In genomic region chr1:1165485-1165884, GRCh38 we compare ENCODE assay signal across 17 cellular contexts. TPM values are rescaled to one million over a fixed set of nuclear protein-coding genes. Genes with fewer than 3 reads are reported as not detected.
A peak's percentile ranks its signal among the peaks of the same experiment; 100 is the strongest.
DNase-seq lines count a peak whose midpoint lies in the region; TF ChIP-seq lines count a peak whose summit lies in the region.
"Had no signal": no experiment of that assay in that cellular context is flagged by ENCODE, and none has a peak within 500 bp of the region (broad histone marks: within the 10 kb centered on the region; RNA-seq: fewer than 3 reads in every experiment).

No MANE protein-coding gene starts in this region.

- peak overlapping the region; percentile 92 for H3K27ac Mint-ChIP-seq in Calu3 (ENCODE audit: unreplicated experiment)
- peak overlapping the region; percentile 82 for H3K27ac Mint-ChIP-seq in glutamatergic neuron (ENCODE audit: unreplicated experiment)
- H3K27ac Mint-ChIP-seq: activated naive CD8-positive, alpha-beta T cell; CD14-positive monocyte had no signal

- CTCF ChIA-PET in Calu3 (lab: Charles Lee) = interaction anchor here (1.0 kb wide), 1 partner anchor 28 kb away, joined by 3 read pairs; no protein-coding TSS in a partner anchor

- no peaks in the 10 kb centered on the region for H3K27me3 Mint-ChIP-seq in Calu3 (ENCODE audit: unreplicated experiment)
- peaks cover 38% of the 10 kb centered on the region for H3K27me3 Mint-ChIP-seq in glutamatergic neuron (ENCODE audit: unreplicated experiment)
- H3K27me3 Mint-ChIP-seq: activated naive CD8-positive, alpha-beta T cell had no signal

- H3K27me3 ChIP-seq in rectal smooth muscle tissue (ENCODE audit: control insufficient read depth, insufficient read depth, low read length) = peaks cover 11% of the 10 kb centered on the region

- H3K36me3 Mint-ChIP-seq in Calu3 (ENCODE audit: insufficient read depth, unreplicated experiment) = peaks cover 75% of the 10 kb centered on the region
- H3K36me3 Mint-ChIP-seq in glutamatergic neuron (ENCODE audit: unreplicated experiment) = no peaks in the 10 kb centered on the region
- H3K36me3 Mint-ChIP-seq: activated naive CD8-positive, alpha-beta T cell; CD14-positive monocyte had no signal

- H3K9ac ChIP-seq in rectal smooth muscle tissue (ENCODE audit: low read length) = peak overlapping the region; percentile 38

- intact Hi-C loops in Calu3 (cut with micrococcal nuclease; ENCODE audit: unreplicated experiment) = loop anchor here (10.0 kb wide), 1 partner anchor 69 kb away; the partner anchor contains the start of genes B3GALT6 and SDF4

- BruUV-seq in Calu3 (replicated peaks; lab: Mats Ljungman, UMichigan) = no TSS peak

- H3K4me1 ChIP-seq in rectal smooth muscle tissue (ENCODE audit: control insufficient read depth, insufficient read depth, low read length) = no peaks in the 10 kb centered on the region

- peak overlapping the region; percentile 96 for H3K4me3 Mint-ChIP-seq in Calu3 (ENCODE audit: low read depth, unreplicated experiment)
- H3K4me3 Mint-ChIP-seq in glutamatergic neuron (ENCODE audit: unreplicated experiment) = no peak overlapping the region
- H3K4me3 Mint-ChIP-seq: activated naive CD8-positive, alpha-beta T cell; CD14-positive monocyte had no signal

- H3K27ac ChIP-seq in rectal smooth muscle tissue (ENCODE audit: low read depth, low read length) = no peak overlapping the region
- H3K27ac ChIP-seq: lower lobe of right lung, SK-N-MC, WERI-Rb-1 had no signal

- H3K4me3 ChIP-seq in rectal smooth muscle tissue (ENCODE audit: low read length) = peak overlapping the region; percentile 56
- H3K4me3 ChIP-seq: SK-N-MC had no signal

- DNase-seq in Calu3 = no peak
- peak; percentile 68 for DNase-seq in NCI-H510A treated with DMSO at 0.1 percent for 48 hours (lab: John Stamatoyannopoulos, UW)
- DNase-seq in glutamatergic neuron = peak; percentile 29
- no peak for DNase-seq in NAMALWA (ENCODE audit: low spot score)
- no peak for DNase-seq in cerebellar nuclear complex (lab: John Stamatoyannopoulos, UW)
- no peak for DNase-seq in activated CD8-positive, alpha-beta memory T cell treated with anti-CD3 and anti-CD28 coated beads, Interleukin-2, amount 50 U/mL, for 4 hours
- DNase-seq in dedifferentiated amniotic fluid mesenchymal stem cell (ENCODE audit: extremely low spot score) = no peak
- DNase-seq: caudate nucleus, Karpas-422, lower lobe of right lung, NCI-H187 treated with DMSO at 0.1 percent for 48 hours, WERI-Rb-1 had no signal

- no peaks in the 10 kb centered on the region for H3K9me3 Mint-ChIP-seq in Calu3 (ENCODE audit: low read depth, unreplicated experiment)
- H3K9me3 Mint-ChIP-seq in glutamatergic neuron (ENCODE audit: unreplicated experiment) = peaks cover 35% of the 10 kb centered on the region

- TF ChIP-seq CTCF in Calu3 (IDR thresholded peaks at IDR 0.05; ENCODE audit: unreplicated experiment) (no peak), glutamatergic neuron (IDR thresholded peaks at IDR 0.05; ENCODE audit: partially characterized antibody, unreplicated experiment) (no peak)

- H3K4me1 Mint-ChIP-seq in Calu3 (ENCODE audit: low read depth, unreplicated experiment) = peaks cover 9% of the 10 kb centered on the region
- peaks cover 4% of the 10 kb centered on the region for H3K4me1 Mint-ChIP-seq in glutamatergic neuron (ENCODE audit: low read depth, unreplicated experiment)
- H3K4me1 Mint-ChIP-seq: CD14-positive monocyte had no signal

- no peaks in the 10 kb centered on the region for H3K36me3 ChIP-seq in rectal smooth muscle tissue (ENCODE audit: control insufficient read depth, insufficient read depth, low read length)
- H3K36me3 ChIP-seq: lower lobe of right lung, WERI-Rb-1 had no signal

RNA-seq across cellular contexts. Expression of gene TTLL10, which starts 8.2 kb away (rescaled TPM):
- total RNA-seq in Calu3 (2022) (2.4 and 3.5 TPM in 2 replicates), glutamatergic neuron (ENCODE audit: unreplicated experiment) (not detected)
- total RNA-seq: osteoblast had no signal

RNA-seq across cellular contexts. Expression of gene TNFRSF18, which starts 40.9 kb away (rescaled TPM):
- 0.66 TPM in 1 of 2 replicates, not detected in the other for total RNA-seq in Calu3 (2022)
- 3.0 TPM for total RNA-seq in glutamatergic neuron (ENCODE audit: unreplicated experiment)
- total RNA-seq: osteoblast had no signal

RNA-seq across cellular contexts. Expression of gene TNFRSF4, which starts 48.5 kb away (rescaled TPM):
- total RNA-seq in Calu3 (2022) = not detected in 2 replicates
- 0.29 TPM for total RNA-seq in glutamatergic neuron (ENCODE audit: unreplicated experiment)

RNA-seq across cellular contexts. Expression of gene C1orf159, which starts 49.6 kb away (rescaled TPM):
- total RNA-seq in Calu3 (2022) (32.4 and 34.7 TPM in 2 replicates), glutamatergic neuron (ENCODE audit: unreplicated experiment) (24.5 TPM)

Comparison
In these comparisons a context has a peak if more than half of its experiments do, and no peak if none do; other contexts are left out.
1. DNase-seq: peak in NCI-H510A treated with DMSO at 0.1 percent for 48 hours (single experiment) and glutamatergic neuron (single experiment); none in Calu3 (single experiment), NAMALWA (single experiment), cerebellar nuclear complex (0 of 2), activated CD8-positive, alpha-beta memory T cell treated with anti-CD3 and anti-CD28 coated beads, Interleukin-2, amount 50 U/mL, for 4 hours (single experiment) and dedifferentiated amniotic fluid mesenchymal stem cell (single experiment).